In the genomic region with DNA sequence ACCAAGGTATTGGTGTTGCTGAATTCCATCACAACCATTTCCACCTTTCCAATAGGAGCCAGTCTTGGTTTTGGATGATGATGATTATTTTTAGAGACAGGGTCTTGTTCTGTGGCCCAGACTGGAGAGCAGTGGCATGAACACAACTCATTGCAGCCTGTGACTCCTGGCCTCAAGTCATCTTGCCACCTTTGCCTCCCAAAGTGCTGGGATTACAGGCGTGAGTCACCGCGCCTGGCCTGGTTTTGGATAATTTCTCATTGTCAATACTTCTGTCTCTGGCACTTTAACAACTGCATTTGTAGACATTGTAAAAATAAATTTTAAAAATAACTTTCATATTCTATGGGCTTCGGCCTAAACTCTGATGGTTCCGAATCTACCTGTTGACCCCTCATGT, we compare ENCODE assay signal across 15 cellular contexts. TPM values are rescaled to one million over a fixed set of nuclear protein-coding genes. Genes with fewer than 3 reads are reported as not detected.
DNase-seq lines count a peak whose midpoint lies in the region; TF ChIP-seq lines count a peak whose summit lies in the region.
"Had no signal": no experiment of that assay in that cellular context is flagged by ENCODE, and none has a peak within 500 bp of the region (broad histone marks: within the 10 kb centered on the region; RNA-seq: fewer than 3 reads in every experiment).

No MANE protein-coding gene starts in this region.

- H3K27ac ChIP-seq in HEK293 (ENCODE audit: extremely low read depth, low read depth, low read length) (no peak overlapping the region), adrenal gland (peak overlapping the region; percentile 8 to 80 (median 66)), neutrophil (peak overlapping the region; percentile 61)
- H3K27ac ChIP-seq: prostate gland, VCaP had no signal

- H3K4me3 Mint-ChIP-seq in activated T-cell treated with anti-CD3 and anti-CD28 coated beads, Interleukin-2, amount 50 U/mL, for 24 hours: peak overlapping the region; percentile 24

- H3K27ac Mint-ChIP-seq in activated T-cell treated with anti-CD3 and anti-CD28 coated beads, Interleukin-2, amount 50 U/mL, for 24 hours: peak overlapping the region; percentile 94

- H3K4me3 ChIP-seq in HEK293 (ENCODE audit: low read depth, low read length) (no peak overlapping the region), adrenal gland (no peak overlapping the region), neutrophil (ENCODE audit: low read depth in 1 of 2, low read length in 1 of 2) (no peak overlapping the region)
- H3K4me3 ChIP-seq: left lung, prostate gland had no signal

- H3K27me3 ChIP-seq in adrenal gland: no peaks in the 10 kb centered on the region
- no peaks in the 10 kb centered on the region for H3K27me3 ChIP-seq in neutrophil
- H3K27me3 ChIP-seq: left lung had no signal

- H3K36me3 ChIP-seq in HEK293 (ENCODE audit: control insufficient read depth in 2 of 2, insufficient read depth in 1 of 2, low read length in 2 of 2): no peaks in the 10 kb centered on the region
- H3K36me3 ChIP-seq in adrenal gland (replicated peaks in 1 of 2): no peaks in the 10 kb centered on the region
- no peaks in the 10 kb centered on the region for H3K36me3 ChIP-seq in neutrophil
- H3K36me3 ChIP-seq: left lung, prostate gland had no signal

- H3K27me3 Mint-ChIP-seq in activated T-cell treated with anti-CD3 and anti-CD28 coated beads, Interleukin-2, amount 50 U/mL, for 24 hours: no peaks in the 10 kb centered on the region

- no peaks in the 10 kb centered on the region for H3K9me3 Mint-ChIP-seq in activated T-cell treated with anti-CD3 and anti-CD28 coated beads, Interleukin-2, amount 50 U/mL, for 24 hours

- DNase-seq in activated T-cell treated with anti-CD3 and anti-CD28 coated beads, Interleukin-2, amount 50 U/mL, for 24 hours: no peak
- no peak for DNase-seq in activated T-cell treated with anti-CD3 and anti-CD28 coated beads, Interleukin-2, amount 50 U/mL, for 48 hours
- DNase-seq in adrenal gland (peak in 6 of 7 donors; percentile 65 to 85 (median 80)), HCEC 1CT (no peak), NOMO-1 (lab: John Stamatoyannopoulos, UW; ENCODE audit: unreplicated experiment in 2 of 2) (no peak), nucleus accumbens (lab: John Stamatoyannopoulos, UW) (no peak)
- DNase-seq: left lung; NCI-H1048; NCI-H2081 treated with DMSO at 0.1 percent for 48 hours; NCI-H526 treated with DMSO at 0.1 percent for 48 hours; stimulated activated naive CD8-positive, alpha-beta T cell treated with anti-CD3 and anti-CD28 coated beads, Interleukin-15, Interleukin-2, amounts not matched to agents 100 U/mL and 50 U/mL, for 24 hours had no signal

- intact Hi-C loops in adrenal gland (cut with DNase I): no loop called here

- TF ChIP-seq POLR2A in adrenal gland (IDR thresholded peaks at IDR 0.05): no peak

- POLR2A ChIA-PET in HEK293 (lab: Yijun Ruan, JAX): no interaction called here

- peaks cover 13% of the 10 kb centered on the region for H3K36me3 Mint-ChIP-seq in activated T-cell treated with anti-CD3 and anti-CD28 coated beads, Interleukin-2, amount 50 U/mL, for 24 hours (ENCODE audit: low read depth)

- no peak for TF ChIP-seq CTCF in HEK293 (tag by site-specific recombination; IDR thresholded peaks at IDR 0.05)
- TF ChIP-seq CTCF in adrenal gland (IDR thresholded peaks at IDR 0.05): no peak
- TF ChIP-seq CTCF in neutrophil (IDR thresholded peaks at IDR 0.05): no peak

- H3K9me3 ChIP-seq in HEK293 (ENCODE audit: control insufficient read depth, insufficient read depth, low read depth, low read length) (no peaks in the 10 kb centered on the region), adrenal gland (replicated peaks in 1 of 3) (no peaks in the 10 kb centered on the region), neutrophil (no peaks in the 10 kb centered on the region)
- H3K9me3 ChIP-seq: left lung, prostate gland had no signal

- peaks cover 73% of the 10 kb centered on the region for H3K4me1 Mint-ChIP-seq in activated T-cell treated with anti-CD3 and anti-CD28 coated beads, Interleukin-2, amount 50 U/mL, for 24 hours (ENCODE audit: low read depth)

- WGBS in adrenal gland, 4 donors: 60 to 71% (median 67%) methylated on average over 5 of the region's 5 CpGs

- peaks cover 28% of the 10 kb centered on the region for H3K4me1 ChIP-seq in HEK293 (ENCODE audit: control insufficient read depth, insufficient read depth, low read length)
- peaks cover 26 to 72% of the 10 kb centered on the region in 2 donors for H3K4me1 ChIP-seq in adrenal gland (replicated peaks in 1 of 2)
- peaks cover 91% of the 10 kb centered on the region in 2 experiments for H3K4me1 ChIP-seq in neutrophil (ENCODE audit: control insufficient read depth in 1 of 2, insufficient read depth in 1 of 2, low read depth in 1 of 2, low read length in 1 of 2)
- H3K4me1 ChIP-seq: prostate gland had no signal

- CTCF ChIA-PET in HEK293 (lab: Yijun Ruan, JAX): interaction anchor here (0.6 to 0.8 kb wide), 2 partner anchors 19 to 289 kb away, joined by 3 read pairs; no protein-coding TSS in a partner anchor

TF ChIP-seq in HEK293, 187 proteins besides CTCF, POLR2A, EP300 and RAD21 (continues in another document):
- TF ChIP-seq ZNF248 (tag by site-specific recombination; IDR thresholded peaks at IDR 0.05) (no peak), ZNF184 (tag by site-specific recombination; IDR thresholded peaks at IDR 0.05) (no peak), HIC1 (tag by site-specific recombination; IDR thresholded peaks at IDR 0.05) (0 out of 2 replicates have a peak, but pooled peaks have one; percentile 19), ZNF654 (tag by site-specific recombination; IDR thresholded peaks at IDR 0.05; ENCODE audit: low read depth) (no peak), ZNF311 (tag by site-specific recombination; IDR thresholded peaks at IDR 0.05; ENCODE audit: borderline replicate concordance) (no peak), ZNF398 (tag by site-specific recombination; IDR thresholded peaks at IDR 0.05) (no peak), ZFP3 (tag by site-specific recombination; IDR thresholded peaks at IDR 0.05; ENCODE audit: low read depth) (no peak), ZNF600 (tag by site-specific recombination; IDR thresholded peaks at IDR 0.05) (0 out of 2 replicates have a peak, but pooled peaks have one; percentile 31), ZNF701 (tag by site-specific recombination; IDR thresholded peaks at IDR 0.05) (no peak), ZBTB17 (tag by site-specific recombination; IDR thresholded peaks at IDR 0.05) (no peak)
- TF ChIP-seq, protein P1, sequence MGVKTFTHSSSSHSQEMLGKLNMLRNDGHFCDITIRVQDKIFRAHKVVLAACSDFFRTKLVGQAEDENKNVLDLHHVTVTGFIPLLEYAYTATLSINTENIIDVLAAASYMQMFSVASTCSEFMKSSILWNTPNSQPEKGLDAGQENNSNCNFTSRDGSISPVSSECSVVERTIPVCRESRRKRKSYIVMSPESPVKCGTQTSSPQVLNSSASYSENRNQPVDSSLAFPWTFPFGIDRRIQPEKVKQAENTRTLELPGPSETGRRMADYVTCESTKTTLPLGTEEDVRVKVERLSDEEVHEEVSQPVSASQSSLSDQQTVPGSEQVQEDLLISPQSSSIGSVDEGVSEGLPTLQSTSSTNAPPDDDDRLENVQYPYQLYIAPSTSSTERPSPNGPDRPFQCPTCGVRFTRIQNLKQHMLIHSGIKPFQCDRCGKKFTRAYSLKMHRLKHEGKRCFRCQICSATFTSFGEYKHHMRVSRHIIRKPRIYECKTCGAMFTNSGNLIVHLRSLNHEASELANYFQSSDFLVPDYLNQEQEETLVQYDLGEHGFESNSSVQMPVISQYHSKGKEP (tag by site-specific recombination; IDR thresholded peaks at IDR 0.05): no peak

RNA-seq across cellular contexts. Expression of gene STAT5B, which starts 22.6 kb away (rescaled TPM):
- total RNA-seq in adrenal gland: 100 to 1,000 TPM in 6 of 8 donors, 10 to 100 TPM in 2; 79.0 to 128 (median 114) TPM
- 10 to 100 TPM; 44.7 to 70.6 (median 58.1) TPM for polyA plus RNA-seq in adrenal gland

RNA-seq across cellular contexts. Expression of gene STAT5A, which starts 34.7 kb away (rescaled TPM):
- 100 to 1,000 TPM in 4 of 8 donors, 10 to 100 TPM in 4; 39.9 to 169 (median 102) TPM for total RNA-seq in adrenal gland
- polyA plus RNA-seq in adrenal gland: 10 to 100 TPM; 22.6 to 51.4 (median 39.2) TPM

RNA-seq across cellular contexts. Expression of gene GHDC, which starts 59.3 kb away (rescaled TPM):
- 100 to 1,000 TPM in 1 of 8 donors, 10 to 100 TPM in 7; 36.4 to 344 (median 73.6) TPM for total RNA-seq in adrenal gland
- 10 to 100 TPM; 10.5 to 33.9 (median 30.4) TPM for polyA plus RNA-seq in adrenal gland

Comparison
In these comparisons a context has a peak if more than half of its experiments do, and no peak if none do; other contexts are left out.
1. DNase-seq: peak in adrenal gland (6 of 7); none in activated T-cell treated with anti-CD3 and anti-CD28 coated beads, Interleukin-2, amount 50 U/mL, for 24 hours (single experiment), activated T-cell treated with anti-CD3 and anti-CD28 coated beads, Interleukin-2, amount 50 U/mL, for 48 hours (0 of 2), HCEC 1CT (single experiment), NOMO-1 (0 of 2) and nucleus accumbens (0 of 56).